ENCODE assay signal across 31 cellular contexts in the genomic region with DNA sequence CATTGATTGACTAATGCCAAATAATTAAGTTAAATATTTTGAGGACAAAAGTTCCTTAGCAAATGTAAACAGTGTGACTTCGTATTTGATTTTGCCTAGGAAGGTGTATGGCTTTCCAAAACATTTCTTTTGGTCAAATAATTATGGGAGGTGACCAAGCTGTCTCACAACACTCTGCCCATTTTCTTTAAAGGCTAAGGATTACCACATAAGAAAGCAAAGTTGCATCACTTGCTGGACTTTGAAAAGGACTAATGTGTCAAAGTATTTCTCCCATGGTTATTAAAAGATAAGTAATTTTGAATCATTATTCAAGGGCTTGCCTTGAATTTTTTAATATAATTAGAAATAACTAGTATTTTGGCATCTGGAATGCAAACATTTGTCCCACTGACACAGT.
DNase-seq lines count a peak whose midpoint lies in the region; ATAC-seq and TF ChIP-seq lines count a peak whose summit lies in the region.
"Had no signal": no experiment of that assay in that cellular context is flagged by ENCODE, and none has a peak within 500 bp of the region (broad histone marks: within the 10 kb centered on the region; RNA-seq: fewer than 3 reads in every experiment).

No MANE protein-coding gene starts in this region.

- POLR2A ChIA-PET in CD4-positive, alpha-beta T cell (lab: Charles Lee), result no interaction called here

- CTCF ChIA-PET in CD4-positive, alpha-beta T cell (lab: Charles Lee), result no interaction called here

- no peaks in the 10 kb centered on the region for H3K27me3 ChIP-seq in CD4-positive, alpha-beta T cell (ENCODE audit: control insufficient read depth, insufficient read depth, low read length)
- H3K27me3 ChIP-seq: neural progenitor cell, right lobe of liver, thyroid gland, vagina had no signal

- intact Hi-C loops in CD4-positive, alpha-beta T cell (cut with DNase I, micrococcal nuclease), result no loop called here

- H3K36me3 Mint-ChIP-seq in CD4-positive, alpha-beta T cell (ENCODE audit: low read depth), result no peaks in the 10 kb centered on the region
- H3K36me3 Mint-ChIP-seq: activated naive CD4-positive, alpha-beta T cell treated with anti-CD3 and anti-CD28 coated beads, Interleukin-2, amount 50 U/mL, for 72 hours; neural progenitor cell; T-cell had no signal

- no peak overlapping the region for H3K4me3 Mint-ChIP-seq in CD4-positive, alpha-beta T cell
- H3K4me3 Mint-ChIP-seq: activated T-helper 17 cell treated with anti-CD3 and anti-CD28 coated beads, Interleukin-2, amount 50 U/mL, for 72 hours; dendritic cell treated with granulocyte-macrophage colony-stimulating factor and Interleukin-4, amounts not matched to agents 40 ng/mL and 50 ng/mL, for 4 days; neural progenitor cell; T-cell had no signal

- H3K9me3 Mint-ChIP-seq in CD4-positive, alpha-beta T cell, result no peaks in the 10 kb centered on the region
- H3K9me3 Mint-ChIP-seq: activated naive CD4-positive, alpha-beta T cell treated with anti-CD3 and anti-CD28 coated beads, Interleukin-2, amount 50 U/mL, for 72 hours; activated T-helper 17 cell treated with anti-CD3 and anti-CD28 coated beads, Interleukin-2, amount 50 U/mL, for 72 hours; dendritic cell treated with granulocyte-macrophage colony-stimulating factor and Interleukin-4, amounts not matched to agents 40 ng/mL and 50 ng/mL, for 4 days; neural progenitor cell; T-cell had no signal

- H3K27me3 Mint-ChIP-seq in CD4-positive, alpha-beta T cell, result peaks cover 8% of the 10 kb centered on the region

- H3K27ac ChIP-seq in CD4-positive, alpha-beta T cell (ENCODE audit: low read depth, low read length), result no peak overlapping the region
- H3K27ac ChIP-seq: BLaER1 treated with 17β-estradiol and CSF1 and Interleukin-3, amounts not matched to agents 10 nM and 100 nM; left ventricle myocardium inferior; neural progenitor cell; right lobe of liver; thyroid gland; vagina; WERI-Rb-1 had no signal

- peak; percentile 3 for DNase-seq in EH (ENCODE audit: low read depth)
- peak; percentile 39 for DNase-seq in OCI-M1 (lab: John Stamatoyannopoulos, UW)
- DNase-seq in fibroblast of mammary gland (ENCODE audit: low read depth), result peak; percentile 25
- peak; percentile 22 for DNase-seq in renal cortical epithelial cell (ENCODE audit: low read depth)
- DNase-seq in CD4-positive, alpha-beta T cell, result no peak
- DNase-seq in activated gamma-delta T cell treated with Interleukin-2 at 50 U/mL for 16 hours, result no peak
- DNase-seq in NCI-H2171 treated with DMSO at 0.1 percent for 48 hours (lab: John Stamatoyannopoulos, UW), result no peak
- DNase-seq: activated CD4-positive, alpha-beta T cell treated with anti-CD3 and anti-CD28 coated beads for 48 hours; anterior cingulate cortex; Caco-2; central memory CD4-positive, alpha-beta T cell; DMS53; islet precursor cell; left ventricle myocardium inferior; mesendoderm; NCI-H1048; NCI-H1694 treated with DMSO at 0.1 percent for 48 hours; right lobe of liver; RPMI8226; stimulated activated CD4-positive, alpha-beta T cell treated with anti-CD3 and anti-CD28 coated beads, Interleukin-4, amount 100 ng/mL, for 1 hour; T-cell; thyroid gland; WERI-Rb-1 had no signal

- no peak for ATAC-seq in CD4-positive, alpha-beta T cell (ENCODE audit: poor library complexity)
- ATAC-seq in HG02610 (IDR thresholded peaks at IDR 0.05; ENCODE audit: unreplicated experiment), result no peak
- ATAC-seq: activated naive CD4-positive, alpha-beta T cell treated with anti-CD3 and anti-CD28 coated beads, Interleukin-2, amount 50 U/mL, for 72 hours; activated T-helper 17 cell treated with anti-CD3 and anti-CD28 coated beads, Interleukin-2, amount 50 U/mL, for 72 hours; HepG2; right lobe of liver; T-cell had no signal

- no peak for TF ChIP-seq CTCF in fibroblast of mammary gland (conservative IDR thresholded peaks at IDR 0.05; ENCODE audit: control insufficient read depth, insufficient read depth, low read depth, low read length)
- no peak for TF ChIP-seq CTCF in CD4-positive, alpha-beta T cell (IDR thresholded peaks at IDR 0.05)

- no peak overlapping the region for H3K4me3 ChIP-seq in fibroblast of mammary gland (ENCODE audit: control insufficient read depth, low read depth, low read length)
- H3K4me3 ChIP-seq: BLaER1 treated with 17β-estradiol and CSF1 and Interleukin-3, amounts not matched to agents 10 nM and 100 nM; left ventricle myocardium inferior; neural progenitor cell; right lobe of liver; thyroid gland; vagina had no signal

- no peak overlapping the region for H3K27ac Mint-ChIP-seq in CD4-positive, alpha-beta T cell
- H3K27ac Mint-ChIP-seq: activated naive CD4-positive, alpha-beta T cell treated with anti-CD3 and anti-CD28 coated beads, Interleukin-2, amount 50 U/mL, for 72 hours; activated T-helper 17 cell treated with anti-CD3 and anti-CD28 coated beads, Interleukin-2, amount 50 U/mL, for 72 hours; dendritic cell treated with granulocyte-macrophage colony-stimulating factor and Interleukin-4, amounts not matched to agents 40 ng/mL and 50 ng/mL, for 4 days; neural progenitor cell; T-cell had no signal

- no peaks in the 10 kb centered on the region for H3K9me3 ChIP-seq in CD4-positive, alpha-beta T cell (ENCODE audit: control insufficient read depth, low read length)
- H3K9me3 ChIP-seq: BLaER1 treated with 17β-estradiol and CSF1 and Interleukin-3, amounts not matched to agents 10 nM and 100 nM; Caco-2; left ventricle myocardium inferior; right lobe of liver; thyroid gland; vagina had no signal

- H3K4me1 Mint-ChIP-seq in CD4-positive, alpha-beta T cell (ENCODE audit: low read depth), result no peaks in the 10 kb centered on the region
- H3K4me1 Mint-ChIP-seq: activated T-helper 17 cell treated with anti-CD3 and anti-CD28 coated beads, Interleukin-2, amount 50 U/mL, for 72 hours; T-cell had no signal

Comparison
In these comparisons a context has a peak if more than half of its experiments do, and no peak if none do; other contexts are left out.
1. DNase-seq: peak in EH (single experiment), OCI-M1 (single experiment), fibroblast of mammary gland (single experiment) and renal cortical epithelial cell (single experiment); none in CD4-positive, alpha-beta T cell (0 of 10), activated gamma-delta T cell treated with Interleukin-2 at 50 U/mL for 16 hours (single experiment) and NCI-H2171 treated with DMSO at 0.1 percent for 48 hours (single experiment).